8 cellular contexts compared by ENCODE assay signal in the genomic region with DNA sequence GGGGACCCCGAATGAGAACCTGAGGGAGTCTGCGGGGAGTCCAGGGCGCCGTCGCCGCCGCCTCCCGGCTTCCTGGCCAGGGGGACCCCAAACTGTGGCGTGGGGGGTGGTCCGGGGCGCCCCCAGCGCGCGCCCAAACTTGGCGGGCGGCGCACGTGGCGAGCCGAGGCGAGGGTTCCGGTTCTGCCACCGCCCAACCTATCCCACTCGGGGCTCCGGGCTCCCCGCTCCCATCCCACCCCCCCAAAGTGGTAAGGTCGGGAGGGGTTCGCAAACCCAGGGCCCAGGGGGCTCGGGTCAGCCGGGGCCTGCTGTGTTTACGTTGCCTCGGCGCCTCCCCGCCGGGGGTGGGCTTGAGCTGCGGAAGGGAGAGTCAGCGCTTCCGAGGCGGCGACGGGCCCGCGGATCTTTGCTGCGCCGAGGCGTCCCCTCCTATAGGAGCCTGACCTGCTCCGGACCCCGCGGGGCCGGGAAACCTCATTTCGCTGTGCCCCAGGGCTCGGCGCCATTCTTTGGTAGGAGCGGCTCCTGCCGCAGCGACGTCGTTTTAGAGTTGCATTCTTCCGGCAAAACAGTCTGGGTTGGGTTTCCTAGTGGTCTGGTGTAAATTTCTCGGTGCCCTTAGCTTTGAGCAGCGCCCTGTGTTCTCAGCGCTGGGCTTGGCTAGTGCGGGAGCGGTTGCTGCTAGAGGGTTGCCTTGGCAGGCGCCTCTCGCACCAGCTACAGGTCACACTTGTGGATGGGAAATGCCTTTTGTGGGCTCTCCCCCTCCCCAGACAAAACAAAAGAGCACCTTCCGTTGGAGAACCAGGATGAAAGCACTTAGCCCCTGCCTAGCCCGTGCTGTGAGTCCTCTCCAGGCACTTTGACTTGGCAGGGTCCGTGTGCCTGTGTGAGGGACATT. TPM values are rescaled to one million over a fixed set of nuclear protein-coding genes. Genes with fewer than 3 reads are reported as not detected.
DNase-seq lines count a peak whose midpoint lies in the region; FAIRE-seq and TF ChIP-seq lines count a peak whose summit lies in the region.

No MANE protein-coding gene starts in this region.

- H3K9me3 ChIP-seq in HAP-1 (no peaks in the 10 kb centered on the region), kidney (ENCODE audit: control insufficient read depth in 1 of 2, low read length in 2 of 2) (no peaks in the 10 kb centered on the region)

- H3K4me3 ChIP-seq in HAP-1 (peak overlapping the region; percentile 95), brain microvascular endothelial cell (ENCODE audit: low read depth, low read length) (peak overlapping the region; percentile 83), kidney (ENCODE audit: low read length in 2 of 2) (peak overlapping the region; percentile 47 to 79)

- intact Hi-C loops in kidney (cut with DNase I): no loop called here

- TF ChIP-seq CTCF in brain microvascular endothelial cell (IDR thresholded peaks at IDR 0.05; ENCODE audit: low read depth, low read length, missing control alignments) (no peak), kidney (IDR thresholded peaks at IDR 0.05; ENCODE audit: borderline replicate concordance, extremely low read depth, insufficient read depth) (no peak)

- FAIRE-seq in kidney (lab: Jason Lieb, UNC) (no peak), frontal cortex (lab: Jason Lieb, UNC) (no peak)

- H3K36me3 ChIP-seq in HAP-1 (replicated peaks) (peaks cover 51% of the 10 kb centered on the region), brain microvascular endothelial cell (replicated peaks) (peaks cover 7% of the 10 kb centered on the region), kidney (ENCODE audit: control insufficient read depth in 1 of 2, insufficient read depth in 2 of 2, low read length in 2 of 2) (no peaks in the 10 kb centered on the region)

- peak overlapping the region; percentile 69 to 78 for H3K9ac ChIP-seq in kidney (ENCODE audit: low read length in 2 of 2)

- in situ Hi-C loops in HAP-1 (cut with MboI; ENCODE audit: low sequenced_read_pairs) (no loop called here), brain microvascular endothelial cell (cut with HindIII; ENCODE audit: low pct_ligation_motif_present, low sequenced_read_pairs) (no loop called here)

- no peaks in the 10 kb centered on the region for H3K27me3 ChIP-seq in HAP-1 (ENCODE audit: low read depth)
- no peaks in the 10 kb centered on the region for H3K27me3 ChIP-seq in brain microvascular endothelial cell (replicated peaks)

- peak overlapping the region; percentile 86 for H3K27ac ChIP-seq in brain microvascular endothelial cell
- peak overlapping the region; percentile 80 to 84 for H3K27ac ChIP-seq in kidney (ENCODE audit: low read depth in 2 of 2, low read length in 2 of 2)

- H3K4me1 ChIP-seq in HAP-1 (peaks cover 15% of the 10 kb centered on the region), kidney (ENCODE audit: control insufficient read depth in 1 of 2, insufficient read depth in 1 of 2, low read depth in 1 of 2, low read length in 2 of 2) (peaks cover 31 to 51% of the 10 kb centered on the region in 2 donors)

- peak; percentile 19 for DNase-seq in AG08395 (ENCODE audit: low spot score)
- peak in 1 of 2 experiments; percentile 53 for DNase-seq in HAP-1 (ENCODE audit: low spot score in 2 of 2)
- peak; percentile 42 for DNase-seq in T-helper 9 cell
- DNase-seq in brain microvascular endothelial cell: peak; percentile 37
- peak; percentile 91 for DNase-seq in kidney
- peak; percentile 39 for DNase-seq in stimulated activated CD4-positive, alpha-beta T cell treated with anti-CD3 and anti-CD28 coated beads, Interleukin-2, amount 100 ng/mL, for 4 hours (ENCODE audit: low read depth)
- no peak for DNase-seq in GDM1 (lab: John Stamatoyannopoulos, UW)
- DNase-seq in frontal cortex (ENCODE audit: low spot score in 2 of 2): no peak

RNA-seq across cellular contexts. Expression of a gene that starts 1.2 kb away (rescaled TPM):
- total RNA-seq in kidney (98.5 TPM), frontal cortex (43.6 TPM)
- polyA plus RNA-seq in kidney (ENCODE audit: insufficient read depth, low read depth, low replicate concordance): 47.7 TPM

RNA-seq across cellular contexts. Expression of a gene that starts 7.2 kb away (rescaled TPM):
- total RNA-seq in kidney: 16.3 TPM
- 209 TPM for polyA plus RNA-seq in kidney (ENCODE audit: insufficient read depth, low read depth, low replicate concordance)
- total RNA-seq in frontal cortex: 15.5 TPM

RNA-seq across cellular contexts. Expression of a gene that starts 24.8 kb away (rescaled TPM):
- total RNA-seq in kidney (85.5 TPM), frontal cortex (27.7 TPM)
- 265 TPM for polyA plus RNA-seq in kidney (ENCODE audit: insufficient read depth, low read depth, low replicate concordance)

RNA-seq across cellular contexts. Expression of a gene that starts 29.6 kb away (rescaled TPM):
- 893 TPM for total RNA-seq in kidney
- polyA plus RNA-seq in kidney (ENCODE audit: insufficient read depth, low read depth, low replicate concordance): 1,823 TPM
- 276 TPM for total RNA-seq in frontal cortex

RNA-seq across cellular contexts. Expression of a gene that starts 41.4 kb away (rescaled TPM):
- total RNA-seq in kidney (0.25 TPM), frontal cortex (116 TPM)
- polyA plus RNA-seq in kidney (ENCODE audit: insufficient read depth, low read depth, low replicate concordance): not detected

Comparison
In these comparisons a context has a peak if more than half of its experiments do, and no peak if none do; other contexts are left out.
1. DNase-seq: peak in AG08395 (single experiment), T-helper 9 cell (single experiment), brain microvascular endothelial cell (single experiment), kidney (single experiment) and stimulated activated CD4-positive, alpha-beta T cell treated with anti-CD3 and anti-CD28 coated beads, Interleukin-2, amount 100 ng/mL, for 4 hours (single experiment); none in GDM1 (single experiment) and frontal cortex (0 of 2).
2. Peak in every context shown above with its lines, with median percentiles within 50 percentile points of each other: H3K4me3 ChIP-seq.